ENCODE assay signal across 1 cellular context in genomic region chr3:135106445-135106844, GRCh38.
TF ChIP-seq lines count a peak whose summit lies in the region.

No MANE protein-coding gene starts in this region.

TF ChIP-seq in HepG2, 621 proteins besides CTCF, POLR2A, EP300 and RAD21 (continued from another document and continues in another):
- TF ChIP-seq SNAPC4 (CRISPR knock-in tag; IDR thresholded peaks at IDR 0.05) (no peak), ZNF572 (CRISPR knock-in tag; IDR thresholded peaks at IDR 0.05) (no peak), CHD4 (IDR thresholded peaks at IDR 0.05; ENCODE audit: borderline replicate concordance, low read length) (no peak), HMG20B (CRISPR knock-in tag; conservative IDR thresholded peaks at IDR 0.05) (no peak), ZNF331 (CRISPR knock-in tag; IDR thresholded peaks at IDR 0.05) (peak; percentile 51; the same call in 1 of the 2 replicates), ZNF512B (CRISPR knock-in tag; IDR thresholded peaks at IDR 0.05; ENCODE audit: borderline replicate concordance) (no peak), ZNF776 (CRISPR knock-in tag; IDR thresholded peaks at IDR 0.05) (no peak), TBP (CRISPR knock-in tag; IDR thresholded peaks at IDR 0.05) (no peak), PHF21A (CRISPR knock-in tag; IDR thresholded peaks at IDR 0.05) (no peak), SPEN (CRISPR knock-in tag; IDR thresholded peaks at IDR 0.05; ENCODE audit: low read depth) (no peak), ETV6 (CRISPR knock-in tag; conservative IDR thresholded peaks at IDR 0.05) (no peak), POGK (CRISPR knock-in tag; conservative IDR thresholded peaks at IDR 0.05) (no peak), ZFAT (CRISPR knock-in tag; conservative IDR thresholded peaks at IDR 0.05) (no peak), ZNF557 (CRISPR knock-in tag; IDR thresholded peaks at IDR 0.05) (0 out of 2 replicates have a peak, but pooled peaks have one; percentile 46), NFIC (IDR thresholded peaks at IDR 0.05; ENCODE audit: low read length) (no peak), ZEB1 (IDR thresholded peaks at IDR 0.05; ENCODE audit: insufficient replicate concordance, low read depth) (no peak), ZNF20 (CRISPR knock-in tag; IDR thresholded peaks at IDR 0.05) (no peak), ZNF766 (CRISPR knock-in tag; IDR thresholded peaks at IDR 0.05; ENCODE audit: borderline replicate concordance) (no peak), ELF3 (CRISPR knock-in tag; IDR thresholded peaks at IDR 0.05) (peak; percentile 55; the same call in 1 of the 2 replicates), KAT7 (CRISPR knock-in tag; IDR thresholded peaks at IDR 0.05; ENCODE audit: borderline replicate concordance) (no peak), NFE2L1 (CRISPR knock-in tag; IDR thresholded peaks at IDR 0.05; ENCODE audit: borderline replicate concordance) (no peak), IRF1 (CRISPR knock-in tag; IDR thresholded peaks at IDR 0.05; ENCODE audit: low read depth) (no peak), DNMT1 (CRISPR knock-in tag; IDR thresholded peaks at IDR 0.05) (no peak), ZMYM2 (CRISPR knock-in tag; IDR thresholded peaks at IDR 0.05) (no peak), POLR2AphosphoS2 (IDR thresholded peaks at IDR 0.05; ENCODE audit: low read depth, low read length) (no peak), ZNF580 (CRISPR knock-in tag; IDR thresholded peaks at IDR 0.05; ENCODE audit: borderline replicate concordance, low read depth) (no peak), MTF1 (CRISPR knock-in tag; IDR thresholded peaks at IDR 0.05) (no peak), ZFP37 (CRISPR knock-in tag; IDR thresholded peaks at IDR 0.05; ENCODE audit: borderline replicate concordance) (peak; percentile 63; the same call in 1 of the 2 replicates), ZNF788 (CRISPR knock-in tag; IDR thresholded peaks at IDR 0.05; ENCODE audit: borderline replicate concordance) (no peak), SRY (CRISPR knock-in tag; IDR thresholded peaks at IDR 0.05) (0 out of 2 replicates have a peak, but pooled peaks have one; percentile 48), ZSCAN12 (CRISPR knock-in tag; IDR thresholded peaks at IDR 0.05) (no peak), THYN1 (CRISPR knock-in tag; IDR thresholded peaks at IDR 0.05; ENCODE audit: borderline replicate concordance, low read depth) (no peak)
- TF ChIP-seq, protein P1, sequence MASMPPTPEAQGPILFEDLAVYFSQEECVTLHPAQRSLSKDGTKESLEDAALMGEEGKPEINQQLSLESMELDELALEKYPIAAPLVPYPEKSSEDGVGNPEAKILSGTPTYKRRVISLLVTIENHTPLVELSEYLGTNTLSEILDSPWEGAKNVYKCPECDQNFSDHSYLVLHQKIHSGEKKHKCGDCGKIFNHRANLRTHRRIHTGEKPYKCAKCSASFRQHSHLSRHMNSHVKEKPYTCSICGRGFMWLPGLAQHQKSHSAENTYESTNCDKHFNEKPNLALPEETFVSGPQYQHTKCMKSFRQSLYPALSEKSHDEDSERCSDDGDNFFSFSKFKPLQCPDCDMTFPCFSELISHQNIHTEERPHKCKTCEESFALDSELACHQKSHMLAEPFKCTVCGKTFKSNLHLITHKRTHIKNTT (CRISPR knock-in tag; IDR thresholded peaks at IDR 0.05), result no peak
- TF ChIP-seq, protein P2, sequence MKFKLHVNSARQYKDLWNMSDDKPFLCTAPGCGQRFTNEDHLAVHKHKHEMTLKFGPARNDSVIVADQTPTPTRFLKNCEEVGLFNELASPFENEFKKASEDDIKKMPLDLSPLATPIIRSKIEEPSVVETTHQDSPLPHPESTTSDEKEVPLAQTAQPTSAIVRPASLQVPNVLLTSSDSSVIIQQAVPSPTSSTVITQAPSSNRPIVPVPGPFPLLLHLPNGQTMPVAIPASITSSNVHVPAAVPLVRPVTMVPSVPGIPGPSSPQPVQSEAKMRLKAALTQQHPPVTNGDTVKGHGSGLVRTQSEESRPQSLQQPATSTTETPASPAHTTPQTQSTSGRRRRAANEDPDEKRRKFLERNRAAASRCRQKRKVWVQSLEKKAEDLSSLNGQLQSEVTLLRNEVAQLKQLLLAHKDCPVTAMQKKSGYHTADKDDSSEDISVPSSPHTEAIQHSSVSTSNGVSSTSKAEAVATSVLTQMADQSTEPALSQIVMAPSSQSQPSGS (CRISPR knock-in tag; IDR thresholded peaks at IDR 0.05), result no peak
- TF ChIP-seq, protein P3, sequence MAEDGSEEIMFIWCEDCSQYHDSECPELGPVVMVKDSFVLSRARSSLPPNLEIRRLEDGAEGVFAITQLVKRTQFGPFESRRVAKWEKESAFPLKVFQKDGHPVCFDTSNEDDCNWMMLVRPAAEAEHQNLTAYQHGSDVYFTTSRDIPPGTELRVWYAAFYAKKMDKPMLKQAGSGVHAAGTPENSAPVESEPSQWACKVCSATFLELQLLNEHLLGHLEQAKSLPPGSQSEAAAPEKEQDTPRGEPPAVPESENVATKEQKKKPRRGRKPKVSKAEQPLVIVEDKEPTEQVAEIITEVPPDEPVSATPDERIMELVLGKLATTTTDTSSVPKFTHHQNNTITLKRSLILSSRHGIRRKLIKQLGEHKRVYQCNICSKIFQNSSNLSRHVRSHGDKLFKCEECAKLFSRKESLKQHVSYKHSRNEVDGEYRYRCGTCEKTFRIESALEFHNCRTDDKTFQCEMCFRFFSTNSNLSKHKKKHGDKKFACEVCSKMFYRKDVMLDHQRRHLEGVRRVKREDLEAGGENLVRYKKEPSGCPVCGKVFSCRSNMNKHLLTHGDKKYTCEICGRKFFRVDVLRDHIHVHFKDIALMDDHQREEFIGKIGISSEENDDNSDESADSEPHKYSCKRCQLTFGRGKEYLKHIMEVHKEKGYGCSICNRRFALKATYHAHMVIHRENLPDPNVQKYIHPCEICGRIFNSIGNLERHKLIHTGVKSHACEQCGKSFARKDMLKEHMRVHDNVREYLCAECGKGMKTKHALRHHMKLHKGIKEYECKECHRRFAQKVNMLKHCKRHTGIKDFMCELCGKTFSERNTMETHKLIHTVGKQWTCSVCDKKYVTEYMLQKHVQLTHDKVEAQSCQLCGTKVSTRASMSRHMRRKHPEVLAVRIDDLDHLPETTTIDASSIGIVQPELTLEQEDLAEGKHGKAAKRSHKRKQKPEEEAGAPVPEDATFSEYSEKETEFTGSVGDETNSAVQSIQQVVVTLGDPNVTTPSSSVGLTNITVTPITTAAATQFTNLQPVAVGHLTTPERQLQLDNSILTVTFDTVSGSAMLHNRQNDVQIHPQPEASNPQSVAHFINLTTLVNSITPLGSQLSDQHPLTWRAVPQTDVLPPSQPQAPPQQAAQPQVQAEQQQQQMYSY (CRISPR knock-in tag; IDR thresholded peaks at IDR 0.05), result no peak
- TF ChIP-seq, protein P4, sequence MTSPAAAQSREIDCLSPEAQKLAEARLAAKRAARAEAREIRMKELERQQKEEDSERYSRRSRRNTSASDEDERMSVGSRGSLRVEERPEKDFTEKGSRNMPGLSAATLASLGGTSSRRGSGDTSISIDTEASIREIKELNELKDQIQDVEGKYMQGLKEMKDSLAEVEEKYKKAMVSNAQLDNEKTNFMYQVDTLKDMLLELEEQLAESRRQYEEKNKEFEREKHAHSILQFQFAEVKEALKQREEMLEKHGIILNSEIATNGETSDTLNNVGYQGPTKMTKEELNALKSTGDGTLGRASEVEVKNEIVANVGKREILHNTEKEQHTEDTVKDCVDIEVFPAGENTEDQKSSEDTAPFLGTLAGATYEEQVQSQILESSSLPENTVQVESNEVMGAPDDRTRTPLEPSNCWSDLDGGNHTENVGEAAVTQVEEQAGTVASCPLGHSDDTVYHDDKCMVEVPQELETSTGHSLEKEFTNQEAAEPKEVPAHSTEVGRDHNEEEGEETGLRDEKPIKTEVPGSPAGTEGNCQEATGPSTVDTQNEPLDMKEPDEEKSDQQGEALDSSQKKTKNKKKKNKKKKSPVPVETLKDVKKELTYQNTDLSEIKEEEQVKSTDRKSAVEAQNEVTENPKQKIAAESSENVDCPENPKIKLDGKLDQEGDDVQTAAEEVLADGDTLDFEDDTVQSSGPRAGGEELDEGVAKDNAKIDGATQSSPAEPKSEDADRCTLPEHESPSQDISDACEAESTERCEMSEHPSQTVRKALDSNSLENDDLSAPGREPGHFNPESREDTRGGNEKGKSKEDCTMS (CRISPR knock-in tag; conservative IDR thresholded peaks at IDR 0.05), result no peak
- TF ChIP-seq, protein P5, sequence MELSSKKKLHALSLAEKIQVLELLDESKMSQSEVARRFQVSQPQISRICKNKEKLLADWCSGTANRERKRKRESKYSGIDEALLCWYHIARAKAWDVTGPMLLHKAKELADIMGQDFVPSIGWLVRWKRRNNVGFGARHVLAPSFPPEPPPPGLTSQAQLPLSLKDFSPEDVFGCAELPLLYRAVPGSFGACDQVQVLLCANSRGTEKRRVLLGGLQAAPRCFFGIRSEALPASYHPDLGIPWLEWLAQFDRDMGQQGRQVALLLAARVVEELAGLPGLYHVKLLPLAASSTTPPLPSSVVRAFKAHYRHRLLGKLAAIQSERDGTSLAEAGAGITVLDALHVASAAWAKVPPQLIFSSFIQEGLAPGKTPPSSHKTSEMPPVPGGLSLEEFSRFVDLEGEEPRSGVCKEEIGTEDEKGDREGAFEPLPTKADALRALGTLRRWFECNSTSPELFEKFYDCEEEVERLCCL (CRISPR knock-in tag; IDR thresholded peaks at IDR 0.05; ENCODE audit: borderline replicate concordance), result no peak
